ENCODE assay signal across 8 cellular contexts in genomic region chr16:396605-397004, GRCh38. TPM values are rescaled to one million over a fixed set of nuclear protein-coding genes. Genes with fewer than 3 reads are reported as not detected.
A peak's percentile ranks its signal among the peaks of the same experiment; 100 is the strongest.
DNase-seq lines count a peak whose midpoint lies in the region; ATAC-seq and TF ChIP-seq lines count a peak whose summit lies in the region.

No MANE protein-coding gene starts in this region.

- H3K36me3 Mint-ChIP-seq in effector memory CD8-positive, alpha-beta T cell (ENCODE audit: insufficient read depth) = peaks cover 38% of the 10 kb centered on the region

- no peak for TF ChIP-seq CTCF in RWPE2 (IDR thresholded peaks at IDR 0.05; ENCODE audit: poor library complexity, severe bottlenecking)

- peak overlapping the region in 1 of 2 donors; percentile 87 for H3K27ac Mint-ChIP-seq in effector memory CD8-positive, alpha-beta T cell

- peaks cover 14% of the 10 kb centered on the region for H3F3A ChIP-seq in GM23248 (ENCODE audit: insufficient read depth)

- H3K9ac ChIP-seq in GM23248 (peak overlapping the region; percentile 81), muscle layer of colon (ENCODE audit: low read length) (peak overlapping the region; percentile 11)

- no peaks in the 10 kb centered on the region for H3K27me3 ChIP-seq in GM23248 (replicated peaks; ENCODE audit: insufficient read depth)
- H3K27me3 ChIP-seq in RWPE2 (ENCODE audit: insufficient read depth, poor library complexity, severe bottlenecking) = no peaks in the 10 kb centered on the region
- H3K27me3 ChIP-seq in muscle layer of colon (ENCODE audit: control insufficient read depth in 1 of 2, insufficient read depth in 2 of 2, low read length in 2 of 2) = no peaks in the 10 kb centered on the region

- ATAC-seq in RWPE2 (ENCODE audit: low read depth) (no peak), HG03432 (IDR thresholded peaks at IDR 0.05; ENCODE audit: unreplicated experiment) (no peak), GM21717 (IDR thresholded peaks at IDR 0.05; ENCODE audit: unreplicated experiment) (no peak)
- no peak for ATAC-seq in effector memory CD8-positive, alpha-beta T cell (replicated peaks)

- H3K9me3 ChIP-seq in GM23248 (ENCODE audit: low read depth) (no peaks in the 10 kb centered on the region), RWPE2 (ENCODE audit: severe bottlenecking) (no peaks in the 10 kb centered on the region), muscle layer of colon (ENCODE audit: low read length) (no peaks in the 10 kb centered on the region)

- H3K27me3 Mint-ChIP-seq in effector memory CD8-positive, alpha-beta T cell = no peaks in the 10 kb centered on the region

- no peaks in the 10 kb centered on the region for H3K9me3 Mint-ChIP-seq in effector memory CD8-positive, alpha-beta T cell

- 1 to 2% methylated on average over 22 of the region's 22 CpGs for WGBS in GM23248 (ENCODE audit: low coverage in 1 of 2, low lambda C conversion rate in 2 of 2, missing lambda C conversion rate in 2 of 2), 2 experiments

- peak overlapping the region; percentile 90 for H3K4me2 ChIP-seq in GM23248 (ENCODE audit: unreplicated experiment)

- H3K4me1 Mint-ChIP-seq in effector memory CD8-positive, alpha-beta T cell (ENCODE audit: low read depth in 2 of 2) = peaks cover 11 to 33% of the 10 kb centered on the region in 2 donors

- H3K4me3 Mint-ChIP-seq in effector memory CD8-positive, alpha-beta T cell = peak overlapping the region; percentile 78 to 79

- H3K36me3 ChIP-seq in GM23248 (ENCODE audit: low read depth) (no peaks in the 10 kb centered on the region), RWPE2 (ENCODE audit: low read depth) (peaks cover 6% of the 10 kb centered on the region; the same call in 1 of the 2 replicates), muscle layer of colon (ENCODE audit: insufficient read depth, low read length) (peaks cover 5% of the 10 kb centered on the region)

- in situ Hi-C loops in GM23248 (cut with MboI) = no loop called here

- H3K9me2 ChIP-seq in GM23248 (ENCODE audit: insufficient read depth) = no peaks in the 10 kb centered on the region

- H3K27ac ChIP-seq in GM23248 (peak overlapping the region; percentile 83), RWPE2 (ENCODE audit: poor library complexity, severe bottlenecking) (peak overlapping the region; percentile 56), muscle layer of colon (ENCODE audit: low read depth, low read length) (peak overlapping the region; percentile 77)

- peaks cover 9% of the 10 kb centered on the region; the same call in 1 of the 2 replicates for H3K4me1 ChIP-seq in GM23248 (ENCODE audit: insufficient read depth)
- peaks cover 3% of the 10 kb centered on the region for H3K4me1 ChIP-seq in RWPE2 (ENCODE audit: insufficient read depth, poor library complexity, severe bottlenecking)
- H3K4me1 ChIP-seq in muscle layer of colon (ENCODE audit: insufficient read depth, low read length) = peaks cover 30% of the 10 kb centered on the region

- no peaks in the 10 kb centered on the region for H4K20me1 ChIP-seq in GM23248 (ENCODE audit: insufficient read depth)

- DNase-seq in CD1c-positive myeloid dendritic cell (ENCODE audit: extremely low spot score) = peak; percentile 27
- peak; percentile 89 for DNase-seq in GM23248
- no peak for DNase-seq in RWPE2 (ENCODE audit: low spot score)
- no peak for DNase-seq in effector memory CD8-positive, alpha-beta T cell
- DNase-seq in mesenteric fat pad (ENCODE audit: low spot score) = no peak

- peak overlapping the region; percentile 89 for H2AFZ ChIP-seq in GM23248

- peaks cover 19% of the 10 kb centered on the region for H3K79me2 ChIP-seq in GM23248 (ENCODE audit: insufficient read depth)

- peak overlapping the region; percentile 77 for H3K4me3 ChIP-seq in GM23248
- peak overlapping the region; percentile 88 for H3K4me3 ChIP-seq in RWPE2 (ENCODE audit: severe bottlenecking)
- H3K4me3 ChIP-seq in muscle layer of colon (ENCODE audit: low read depth in 1 of 2, low read length in 2 of 2) = peak overlapping the region in 1 of 2 donors; percentile 67

RNA-seq across cellular contexts. Expression of gene NME4, which starts 0.4 kb away (rescaled TPM):
- total RNA-seq in GM23248 (2014; rRNA removed; shearing (Covaris generic)) = 128 and 175 TPM in 2 replicates
- 283 and 293 TPM in 2 replicates for polyA plus RNA-seq in GM23248 (2016; fragmentation: Nextera tagmentation; extraction: Ambion mirVana)
- 139 TPM for total RNA-seq in mesenteric fat pad

RNA-seq across cellular contexts. Expression of gene DECR2, which starts 5.1 kb away (rescaled TPM):
- total RNA-seq in GM23248 (2014; rRNA removed; shearing (Covaris generic)) = 7.8 and 8.9 TPM in 2 replicates
- polyA plus RNA-seq in GM23248 (2016; fragmentation: Nextera tagmentation; extraction: Ambion mirVana) = 25.2 and 26.1 TPM in 2 replicates
- 21.8 TPM for total RNA-seq in mesenteric fat pad

RNA-seq across cellular contexts. Expression of gene PGAP6, which starts 14.8 kb away (rescaled TPM):
- 78.4 and 98.6 TPM in 2 replicates for total RNA-seq in GM23248 (2014; rRNA removed; shearing (Covaris generic))
- 16.4 and 20.6 TPM in 2 replicates for polyA plus RNA-seq in GM23248 (2016; fragmentation: Nextera tagmentation; extraction: Ambion mirVana)
- total RNA-seq in mesenteric fat pad = 39.0 TPM

RNA-seq across cellular contexts. Expression of gene MRPL28, which starts 26.3 kb away (rescaled TPM):
- 94.1 and 103 TPM in 2 replicates for total RNA-seq in GM23248 (2014; rRNA removed; shearing (Covaris generic))
- polyA plus RNA-seq in GM23248 (2016; fragmentation: Nextera tagmentation; extraction: Ambion mirVana) = 108 and 110 TPM in 2 replicates
- 40.1 TPM for total RNA-seq in mesenteric fat pad

RNA-seq across cellular contexts. Expression of gene RAB11FIP3, which starts 28.8 kb away (rescaled TPM):
- total RNA-seq in GM23248 (2014; rRNA removed; shearing (Covaris generic)) = 27.8 and 33.5 TPM in 2 replicates
- polyA plus RNA-seq in GM23248 (2016; fragmentation: Nextera tagmentation; extraction: Ambion mirVana) = 0.46 and 1.2 TPM in 2 replicates
- 35.2 TPM for total RNA-seq in mesenteric fat pad

Comparison
In these comparisons a context has a peak if more than half of its experiments do, and no peak if none do; other contexts are left out.
1. DNase-seq: peak in CD1c-positive myeloid dendritic cell (single experiment) and GM23248 (single experiment); none in RWPE2 (single experiment), effector memory CD8-positive, alpha-beta T cell (0 of 3) and mesenteric fat pad (single experiment).
2. Peak in every context shown above with its lines, with median percentiles within 50 percentile points of each other: H3K27ac ChIP-seq.